Comparison of ENCODE assay signal across 17 cellular contexts in genomic region chr5:143078321-143078720, GRCh38.
DNase-seq lines count a peak whose midpoint lies in the region; ATAC-seq and TF ChIP-seq lines count a peak whose summit lies in the region.
"Had no signal": no experiment of that assay in that cellular context is flagged by ENCODE, and none has a peak within 500 bp of the region (broad histone marks: within the 10 kb centered on the region; RNA-seq: fewer than 3 reads in every experiment).

No MANE protein-coding gene starts in this region.

- H2BK5ac ChIP-seq in mesenchymal stem cell (ENCODE audit: low read depth, low read length, poor library complexity, severe bottlenecking) = no peak overlapping the region

- H3K9ac ChIP-seq in endodermal cell (ENCODE audit: extremely low read depth, low read length, poor library complexity, severe bottlenecking) (no peak overlapping the region), mesenchymal stem cell (ENCODE audit: low read length) (peak overlapping the region; percentile 23)

- H2BK12ac ChIP-seq in mesenchymal stem cell (ENCODE audit: low read length in 2 of 2) = no peak overlapping the region

- 88 to 92% methylated on average over 4 to 5 of the region's 5 CpGs for WGBS in endodermal cell (ENCODE audit: insufficient coverage in 1 of 2, insufficient read length in 1 of 2), 2 experiments
- 80% methylated on average over 4 of the region's 5 CpGs for WGBS in mesenchymal stem cell

- peak overlapping the region; percentile 36 for H3K27ac Mint-ChIP-seq in endodermal cell
- no peak overlapping the region for H3K27ac Mint-ChIP-seq in mesothelial cell of epicardium
- no peak overlapping the region for H3K27ac Mint-ChIP-seq in chondrocyte (ENCODE audit: unreplicated experiment)
- H3K27ac Mint-ChIP-seq: B cell; CD4-positive, alpha-beta T cell had no signal

- TF ChIP-seq CTCF in cardiac muscle cell (IDR thresholded peaks at IDR 0.05; ENCODE audit: low read depth, low read length) (no peak), left ventricle myocardium inferior (IDR thresholded peaks at IDR 0.05; ENCODE audit: borderline replicate concordance) (no peak), endodermal cell (conservative IDR thresholded peaks at IDR 0.05) (no peak), mesothelial cell of epicardium (IDR thresholded peaks at IDR 0.05; ENCODE audit: unreplicated experiment) (no peak), chondrocyte (IDR thresholded peaks at IDR 0.05) (no peak)

- peaks cover 4% of the 10 kb centered on the region for H3K9me3 Mint-ChIP-seq in endodermal cell
- peaks cover 2% of the 10 kb centered on the region for H3K9me3 Mint-ChIP-seq in mesothelial cell of epicardium
- H3K9me3 Mint-ChIP-seq in chondrocyte (ENCODE audit: low read depth) = no peaks in the 10 kb centered on the region
- H3K9me3 Mint-ChIP-seq: CD4-positive, alpha-beta T cell had no signal

- no peak overlapping the region for H4K91ac ChIP-seq in mesenchymal stem cell (ENCODE audit: low read length)

- no peak overlapping the region for H2BK15ac ChIP-seq in mesenchymal stem cell (ENCODE audit: low read depth, poor library complexity, severe bottlenecking)

- H3K27me3 ChIP-seq in cardiac muscle cell = no peaks in the 10 kb centered on the region
- H3K27me3 ChIP-seq in left ventricle myocardium inferior (ENCODE audit: low read depth) = no peaks in the 10 kb centered on the region
- no peaks in the 10 kb centered on the region for H3K27me3 ChIP-seq in endodermal cell (ENCODE audit: control insufficient read depth, insufficient read depth, low read length, poor library complexity, severe bottlenecking)
- H3K27me3 ChIP-seq in mesenchymal stem cell (ENCODE audit: control insufficient read depth in 1 of 2, insufficient read depth in 1 of 2, low read length in 2 of 2) = no peaks in the 10 kb centered on the region

- H3K27ac ChIP-seq in cardiac muscle cell (peak overlapping the region; percentile 12), left ventricle myocardium inferior (replicated peaks) (no peak overlapping the region), endodermal cell (ENCODE audit: low read depth, low read length) (no peak overlapping the region), mesenchymal stem cell (ENCODE audit: low read length, poor library complexity, severe bottlenecking) (no peak overlapping the region)
- H3K27ac ChIP-seq: 22Rv1 had no signal

- H3K9me3 ChIP-seq in cardiac muscle cell (ENCODE audit: low read depth) = no peaks in the 10 kb centered on the region
- no peaks in the 10 kb centered on the region for H3K9me3 ChIP-seq in left ventricle myocardium inferior (replicated peaks)
- peaks cover 11% of the 10 kb centered on the region for H3K9me3 ChIP-seq in endodermal cell (ENCODE audit: control insufficient read depth, low read length)
- H3K9me3 ChIP-seq in mesenchymal stem cell (ENCODE audit: control insufficient read depth, low read length) = no peaks in the 10 kb centered on the region

- H3K4me1 ChIP-seq in cardiac muscle cell (ENCODE audit: low read depth) (peaks cover 35% of the 10 kb centered on the region), left ventricle myocardium inferior (peaks cover 43% of the 10 kb centered on the region), endodermal cell (ENCODE audit: control insufficient read depth, insufficient read depth, low read length) (peaks cover 24% of the 10 kb centered on the region), mesenchymal stem cell (ENCODE audit: control insufficient read depth, insufficient read depth, low read depth, low read length) (peaks cover 3% of the 10 kb centered on the region)

- no peak overlapping the region for H3K4me3 Mint-ChIP-seq in endodermal cell
- no peak overlapping the region for H3K4me3 Mint-ChIP-seq in mesothelial cell of epicardium
- H3K4me3 Mint-ChIP-seq in chondrocyte (ENCODE audit: unreplicated experiment) = no peak overlapping the region
- H3K4me3 Mint-ChIP-seq: B cell; CD4-positive, alpha-beta T cell had no signal

- no peak overlapping the region for H4K8ac ChIP-seq in mesenchymal stem cell (ENCODE audit: low read length)

- no peak overlapping the region for H2AFZ ChIP-seq in mesenchymal stem cell (ENCODE audit: low read depth, low read length)

- no peak overlapping the region for H3K14ac ChIP-seq in mesenchymal stem cell (ENCODE audit: low read length in 2 of 2)

- no peak overlapping the region for H2BK120ac ChIP-seq in mesenchymal stem cell (ENCODE audit: low read depth, low read length)

- H3K4ac ChIP-seq in mesenchymal stem cell (ENCODE audit: low read depth in 1 of 2, low read length in 2 of 2) = no peak overlapping the region

- H3K18ac ChIP-seq in mesenchymal stem cell (ENCODE audit: low read depth in 1 of 2, low read length in 2 of 2) = no peak overlapping the region

- H3K36me3 ChIP-seq in cardiac muscle cell = no peaks in the 10 kb centered on the region
- H3K36me3 ChIP-seq in left ventricle myocardium inferior = no peaks in the 10 kb centered on the region
- no peaks in the 10 kb centered on the region for H3K36me3 ChIP-seq in endodermal cell (ENCODE audit: control insufficient read depth, insufficient read depth, low read length)
- no peaks in the 10 kb centered on the region for H3K36me3 ChIP-seq in mesenchymal stem cell (ENCODE audit: control insufficient read depth in 1 of 2, insufficient read depth in 2 of 2, low read depth in 1 of 2, low read length in 2 of 2)

- no peak overlapping the region for H2AK5ac ChIP-seq in mesenchymal stem cell (ENCODE audit: low read length, severe bottlenecking)

- H3K23ac ChIP-seq in mesenchymal stem cell (ENCODE audit: low read length in 2 of 2) = no peak overlapping the region

- peaks cover 36% of the 10 kb centered on the region for H3K4me1 Mint-ChIP-seq in endodermal cell
- peaks cover 23% of the 10 kb centered on the region for H3K4me1 Mint-ChIP-seq in mesothelial cell of epicardium
- peaks cover 20% of the 10 kb centered on the region for H3K4me1 Mint-ChIP-seq in chondrocyte (ENCODE audit: low read depth)

- no peak for DNase-seq in cardiac muscle cell (ENCODE audit: low read depth in 1 of 2, low spot score in 1 of 2)
- DNase-seq in left ventricle myocardium inferior = no peak
- DNase-seq in endodermal cell = no peak
- DNase-seq in mesenchymal stem cell = no peak
- no peak for DNase-seq in mesothelial cell of epicardium (ENCODE audit: low spot score in 2 of 2, unreplicated experiment in 2 of 2)
- no peak for DNase-seq in chondrocyte (ENCODE audit: low spot score)
- DNase-seq: C1 segment of cervical spinal cord; Calu3; CD4-positive, alpha-beta T cell; DMS79; GOT3; HCEC 1CT; IMR-90 had no signal

- H3K4me3 ChIP-seq in cardiac muscle cell = no peak overlapping the region
- no peak overlapping the region for H3K4me3 ChIP-seq in left ventricle myocardium inferior
- H3K4me3 ChIP-seq in endodermal cell (ENCODE audit: low read length) = peak overlapping the region; percentile 39
- no peak overlapping the region for H3K4me3 ChIP-seq in mesenchymal stem cell (ENCODE audit: insufficient read depth in 1 of 2, low read depth in 1 of 2, low read length in 2 of 2)

- H3K79me1 ChIP-seq in mesenchymal stem cell (replicated peaks; ENCODE audit: low read length, poor library complexity, severe bottlenecking) = peaks cover 2% of the 10 kb centered on the region

- intact Hi-C loops in left ventricle myocardium inferior (cut with micrococcal nuclease) = no loop called here

- H3K27me3 Mint-ChIP-seq in endodermal cell (ENCODE audit: insufficient read depth) (no peaks in the 10 kb centered on the region), mesothelial cell of epicardium (ENCODE audit: low read depth) (no peaks in the 10 kb centered on the region), chondrocyte (ENCODE audit: low read depth) (no peaks in the 10 kb centered on the region)
- H3K27me3 Mint-ChIP-seq: B cell; CD4-positive, alpha-beta T cell had no signal

- H3K4me2 ChIP-seq in mesenchymal stem cell (ENCODE audit: low read length, poor library complexity, severe bottlenecking) = no peak overlapping the region

- ATAC-seq in HG02973 (IDR thresholded peaks at IDR 0.05; ENCODE audit: unreplicated experiment) (no peak), GM18511 (IDR thresholded peaks at IDR 0.05; ENCODE audit: unreplicated experiment) (no peak)

- H3K36me3 Mint-ChIP-seq in endodermal cell (ENCODE audit: low read depth) (peaks cover 14% of the 10 kb centered on the region), mesothelial cell of epicardium (no peaks in the 10 kb centered on the region), chondrocyte (ENCODE audit: low read depth) (no peaks in the 10 kb centered on the region)
